22 cellular contexts compared by ENCODE assay signal in the genomic region with DNA sequence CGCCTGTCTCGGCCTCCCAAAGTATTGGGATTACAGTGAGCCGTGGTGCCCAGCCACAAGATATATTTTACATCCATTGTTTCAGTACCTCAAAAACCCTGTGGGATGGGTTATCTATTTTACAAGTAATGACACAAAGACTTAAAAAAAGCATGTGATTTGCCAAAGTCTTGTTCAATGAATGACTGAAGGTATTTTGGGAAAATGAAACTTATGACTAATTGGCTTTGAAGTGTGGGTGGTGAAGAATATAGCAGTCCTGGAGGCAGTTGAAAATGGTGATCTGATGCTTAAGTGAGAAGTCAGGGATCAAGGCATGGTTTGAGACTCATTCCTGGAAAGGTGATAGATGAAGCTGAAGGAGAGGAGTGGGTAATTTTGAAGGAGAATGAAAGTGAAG. TPM values are rescaled to one million over a fixed set of nuclear protein-coding genes. Genes with fewer than 3 reads are reported as not detected.
DNase-seq lines count a peak whose midpoint lies in the region; TF ChIP-seq lines count a peak whose summit lies in the region.
"Had no signal": no experiment of that assay in that cellular context is flagged by ENCODE, and none has a peak within 500 bp of the region (broad histone marks: within the 10 kb centered on the region; RNA-seq: fewer than 3 reads in every experiment).

No MANE protein-coding gene starts in this region.

- TF ChIP-seq CTCF in KMS-11 (conservative IDR thresholded peaks at IDR 0.05; ENCODE audit: low read depth, low read length) = no peak
- TF ChIP-seq CTCF in osteoblast (IDR thresholded peaks at IDR 0.05; ENCODE audit: extremely low read depth, low read depth, low read length) = no peak
- TF ChIP-seq CTCF in neural progenitor cell (IDR thresholded peaks at IDR 0.05) = no peak

- peaks cover 3% of the 10 kb centered on the region for H3K36me3 Mint-ChIP-seq in T-helper 1 cell treated with Interleukin-12 subunit alpha and Interleukin-12 subunit beta and Interleukin-4 antibody, amounts not matched to agents 30 μg/mL and 1 μg/mL, for 36 hours (ENCODE audit: low read depth)
- H3K36me3 Mint-ChIP-seq in activated naive CD8-positive, alpha-beta T cell treated with anti-CD3 and anti-CD28 coated beads for 36 hours = peaks cover 4% of the 10 kb centered on the region
- H3K36me3 Mint-ChIP-seq in neural progenitor cell = no peaks in the 10 kb centered on the region

- H2AFZ ChIP-seq in KMS-11 (ENCODE audit: low read depth) = no peak overlapping the region
- no peak overlapping the region for H2AFZ ChIP-seq in osteoblast (ENCODE audit: low read length)
- no peak overlapping the region for H2AFZ ChIP-seq in neural progenitor cell (replicated peaks)

- H3K4me1 Mint-ChIP-seq in T-helper 1 cell treated with Interleukin-12 subunit alpha and Interleukin-12 subunit beta and Interleukin-4 antibody, amounts not matched to agents 30 μg/mL and 1 μg/mL, for 36 hours (ENCODE audit: low read depth) = peaks cover 27% of the 10 kb centered on the region
- H3K4me1 Mint-ChIP-seq in activated naive CD8-positive, alpha-beta T cell treated with anti-CD3 and anti-CD28 coated beads for 36 hours = peaks cover 29% of the 10 kb centered on the region
- peaks cover 20% of the 10 kb centered on the region for H3K4me1 Mint-ChIP-seq in neural progenitor cell

- no peaks in the 10 kb centered on the region for H3K9me3 Mint-ChIP-seq in T-helper 1 cell treated with Interleukin-12 subunit alpha and Interleukin-12 subunit beta and Interleukin-4 antibody, amounts not matched to agents 30 μg/mL and 1 μg/mL, for 36 hours
- no peaks in the 10 kb centered on the region for H3K9me3 Mint-ChIP-seq in activated naive CD8-positive, alpha-beta T cell treated with anti-CD3 and anti-CD28 coated beads for 36 hours
- H3K9me3 Mint-ChIP-seq in neural progenitor cell = no peaks in the 10 kb centered on the region
- H3K9me3 Mint-ChIP-seq: activated CD4-positive, alpha-beta T cell treated with anti-CD3 and anti-CD28 coated beads, Interleukin-2, amount 10 ng/mL, durations not matched to agents 7 days and 5 days; activated T-cell treated with anti-CD3 and anti-CD28 coated beads, Interleukin-2, amount 50 U/mL, for 4 hours; memory B cell; natural killer cell had no signal

- no peaks in the 10 kb centered on the region for H3K27me3 ChIP-seq in KMS-11 (ENCODE audit: insufficient read depth, low read depth)
- no peaks in the 10 kb centered on the region for H3K27me3 ChIP-seq in osteoblast (ENCODE audit: insufficient read depth, low read length)
- H3K27me3 ChIP-seq in neural progenitor cell = no peaks in the 10 kb centered on the region
- H3K27me3 ChIP-seq: BLaER1, spleen, transverse colon had no signal

- H3K4me3 Mint-ChIP-seq in T-helper 1 cell treated with Interleukin-12 subunit alpha and Interleukin-12 subunit beta and Interleukin-4 antibody, amounts not matched to agents 30 μg/mL and 1 μg/mL, for 36 hours = no peak overlapping the region
- H3K4me3 Mint-ChIP-seq in activated naive CD8-positive, alpha-beta T cell treated with anti-CD3 and anti-CD28 coated beads for 36 hours = no peak overlapping the region
- no peak overlapping the region for H3K4me3 Mint-ChIP-seq in neural progenitor cell
- H3K4me3 Mint-ChIP-seq: activated CD4-positive, alpha-beta T cell treated with anti-CD3 and anti-CD28 coated beads, Interleukin-2, amount 10 ng/mL, durations not matched to agents 7 days and 5 days; activated T-cell treated with anti-CD3 and anti-CD28 coated beads, Interleukin-2, amount 50 U/mL, for 4 hours; memory B cell; natural killer cell had no signal

- H3K79me2 ChIP-seq in KMS-11 (ENCODE audit: insufficient read depth, low read depth) = no peaks in the 10 kb centered on the region
- H3K79me2 ChIP-seq in osteoblast (ENCODE audit: insufficient read depth, low read length) = peaks cover 24% of the 10 kb centered on the region
- peaks cover 13% of the 10 kb centered on the region for H3K79me2 ChIP-seq in neural progenitor cell (ENCODE audit: low read depth)

- H3F3A ChIP-seq in neural progenitor cell (ENCODE audit: low read depth) = peaks cover 7% of the 10 kb centered on the region

- H3K4me2 ChIP-seq in KMS-11 (peak overlapping the region; percentile 26; the same call in 1 of the 2 replicates), osteoblast (ENCODE audit: insufficient read depth, low read length) (peak overlapping the region; percentile 33), neural progenitor cell (no peak overlapping the region)
- H3K4me2 ChIP-seq: BLaER1 had no signal

- H3K9ac ChIP-seq in KMS-11 (no peak overlapping the region), neural progenitor cell (no peak overlapping the region)
- H3K9ac ChIP-seq: BLaER1 had no signal

- H3K27ac ChIP-seq in KMS-11 (no peak overlapping the region), osteoblast (ENCODE audit: low read depth, low read length) (no peak overlapping the region), neural progenitor cell (no peak overlapping the region)
- H3K27ac ChIP-seq: BLaER1, SK-N-MC, spleen, transverse colon had no signal

- no peak overlapping the region for H3K4me3 ChIP-seq in KMS-11 (IDR thresholded peaks at IDR 0.05; ENCODE audit: insufficient read depth, low read depth, low read length)
- H3K4me3 ChIP-seq in osteoblast (ENCODE audit: insufficient read depth, low read length) = no peak overlapping the region
- no peak overlapping the region for H3K4me3 ChIP-seq in neural progenitor cell
- H3K4me3 ChIP-seq: BLaER1, SK-N-MC, spleen, transverse colon had no signal

- DNase-seq in T-helper 1 cell (no peak), osteoblast (ENCODE audit: insufficient read length, low spot score, missing footprints) (no peak), GOT3 (lab: John Stamatoyannopoulos, UW) (no peak), neural progenitor cell (ENCODE audit: low spot score) (no peak), HuH-7 (ENCODE audit: low spot score) (no peak)
- no peak for DNase-seq in activated naive CD8-positive, alpha-beta T cell treated with anti-CD3 and anti-CD28 coated beads for 36 hours
- DNase-seq: 8988T; activated CD4-positive, alpha-beta T cell treated with anti-CD3 and anti-CD28 coated beads, Interleukin-2, amount 10 ng/mL, durations not matched to agents 7 days and 5 days; activated T-cell treated with anti-CD3 and anti-CD28 coated beads, Interleukin-2, amount 50 U/mL, for 4 hours; effector CD4-positive, alpha-beta T cell; H7; natural killer cell; NCI-H2081 treated with DMSO at 0.1 percent for 48 hours; NCI-H510A treated with DMSO at 0.1 percent for 48 hours; spleen; transverse colon had no signal

- H3K4me1 ChIP-seq in KMS-11 (ENCODE audit: low read depth, poor library complexity, severe bottlenecking) (peaks cover 52% of the 10 kb centered on the region), osteoblast (ENCODE audit: insufficient read depth, low read length) (peaks cover 10% of the 10 kb centered on the region), neural progenitor cell (peaks cover 14% of the 10 kb centered on the region)

- H3K27me3 Mint-ChIP-seq in T-helper 1 cell treated with Interleukin-12 subunit alpha and Interleukin-12 subunit beta and Interleukin-4 antibody, amounts not matched to agents 30 μg/mL and 1 μg/mL, for 36 hours (ENCODE audit: low read depth) = no peaks in the 10 kb centered on the region
- no peaks in the 10 kb centered on the region for H3K27me3 Mint-ChIP-seq in activated naive CD8-positive, alpha-beta T cell treated with anti-CD3 and anti-CD28 coated beads for 36 hours
- peaks cover 6% of the 10 kb centered on the region for H3K27me3 Mint-ChIP-seq in neural progenitor cell (ENCODE audit: insufficient read depth, low read depth)
- H3K27me3 Mint-ChIP-seq: activated CD4-positive, alpha-beta T cell treated with anti-CD3 and anti-CD28 coated beads, Interleukin-2, amount 10 ng/mL, durations not matched to agents 7 days and 5 days; memory B cell; progenitor cell of endocrine pancreas had no signal

- H4K20me1 ChIP-seq in KMS-11 (ENCODE audit: insufficient read depth) = no peaks in the 10 kb centered on the region
- H4K20me1 ChIP-seq in osteoblast (ENCODE audit: insufficient read depth, low read length) = no peaks in the 10 kb centered on the region
- peaks cover 9% of the 10 kb centered on the region for H4K20me1 ChIP-seq in neural progenitor cell (ENCODE audit: low read depth)
- H4K20me1 ChIP-seq: BLaER1 had no signal

- no peaks in the 10 kb centered on the region for H3K36me3 ChIP-seq in KMS-11 (ENCODE audit: insufficient read depth)
- no peaks in the 10 kb centered on the region for H3K36me3 ChIP-seq in osteoblast (ENCODE audit: insufficient read depth, low read length)
- no peaks in the 10 kb centered on the region for H3K36me3 ChIP-seq in neural progenitor cell
- H3K36me3 ChIP-seq: BLaER1 had no signal

- H3K9me3 ChIP-seq in osteoblast (ENCODE audit: low read depth, low read length) (no peaks in the 10 kb centered on the region), neural progenitor cell (ENCODE audit: low read depth) (no peaks in the 10 kb centered on the region)
- H3K9me3 ChIP-seq: BLaER1, spleen, transverse colon had no signal

- H3K27ac Mint-ChIP-seq in T-helper 1 cell treated with Interleukin-12 subunit alpha and Interleukin-12 subunit beta and Interleukin-4 antibody, amounts not matched to agents 30 μg/mL and 1 μg/mL, for 36 hours = peak overlapping the region; percentile 21
- H3K27ac Mint-ChIP-seq in activated naive CD8-positive, alpha-beta T cell treated with anti-CD3 and anti-CD28 coated beads for 36 hours = peak overlapping the region; percentile 26
- H3K27ac Mint-ChIP-seq in neural progenitor cell = no peak overlapping the region
- H3K27ac Mint-ChIP-seq: activated CD4-positive, alpha-beta T cell treated with anti-CD3 and anti-CD28 coated beads, Interleukin-2, amount 10 ng/mL, durations not matched to agents 7 days and 5 days; memory B cell; natural killer cell; progenitor cell of endocrine pancreas had no signal

RNA-seq across cellular contexts. Expression of a gene that starts 3.0 kb away (rescaled TPM):
- 1 to 10 TPM; 1.4 to 1.8 TPM for total RNA-seq in activated naive CD8-positive, alpha-beta T cell treated with anti-CD3 and anti-CD28 coated beads for 36 hours
- total RNA-seq in osteoblast (6.9 and 8.0 TPM in 2 replicates), neural progenitor cell (ENCODE audit: low replicate concordance) (9.1 and 12.4 TPM in 2 replicates)

RNA-seq across cellular contexts. Expression of a gene that starts 3.2 kb away (rescaled TPM):
- 10 to 100 TPM; 23.1 to 27.7 TPM for total RNA-seq in activated naive CD8-positive, alpha-beta T cell treated with anti-CD3 and anti-CD28 coated beads for 36 hours
- 12.3 and 16.5 TPM in 2 replicates for total RNA-seq in osteoblast
- 41.2 and 58.9 TPM in 2 replicates for total RNA-seq in neural progenitor cell (ENCODE audit: low replicate concordance)
